Comparison of ENCODE assay signal across 28 cellular contexts in the genomic region with DNA sequence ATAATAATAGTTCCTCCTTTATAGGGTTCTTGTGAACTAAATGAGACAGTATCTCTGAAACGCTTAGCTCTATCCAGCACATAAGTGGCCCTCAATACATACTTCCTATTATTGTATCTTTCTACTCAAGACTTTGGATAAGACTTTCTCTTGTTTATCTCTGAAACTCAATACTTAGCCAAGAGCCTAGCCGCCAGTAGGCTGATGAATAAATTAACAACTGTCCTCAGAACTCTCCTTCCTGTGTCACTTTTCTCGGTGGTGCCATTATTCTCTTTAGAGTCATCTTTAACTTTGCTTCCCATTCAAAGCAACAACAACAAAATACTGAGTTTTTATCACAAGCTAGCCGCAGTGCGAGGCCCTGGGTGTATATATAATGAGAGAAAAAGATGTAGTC.
"Had no signal": no experiment of that assay in that cellular context is flagged by ENCODE, and none has a peak within 500 bp of the region (broad histone marks: within the 10 kb centered on the region; RNA-seq: fewer than 3 reads in every experiment).

No MANE protein-coding gene starts in this region.

- H2AFZ ChIP-seq: parathyroid adenoma had no signal

- H3K9ac ChIP-seq: parathyroid adenoma had no signal

- H3K4me3 Mint-ChIP-seq: activated CD4-positive, alpha-beta T cell treated with anti-CD3 and anti-CD28 coated beads for 36 hours; activated T-cell treated with anti-CD3 and anti-CD28 coated beads, Interleukin-2, amount 50 U/mL, for 24 hours; mesothelial cell of epicardium; T-helper 17 cell had no signal

- H3K4me3 ChIP-seq: coronary artery, dorsolateral prefrontal cortex, heart left ventricle, suprapubic skin, tibial artery had no signal

- H3K9me3 Mint-ChIP-seq: activated T-cell treated with anti-CD3 and anti-CD28 coated beads, Interleukin-2, amount 50 U/mL, for 24 hours; immature natural killer cell; mesothelial cell of epicardium; naive B cell had no signal

- H3K36me3 ChIP-seq: heart left ventricle, suprapubic skin, tibial artery had no signal

- H3K9me3 ChIP-seq: heart left ventricle, suprapubic skin, tibial artery had no signal

- DNase-seq: activated CD4-positive, alpha-beta T cell treated with anti-CD3 and anti-CD28 coated beads for 36 hours; activated CD4-positive, alpha-beta T cell treated with anti-CD3 and anti-CD28 coated beads, Interleukin-2, amount 50 U/mL, for 4 hours; activated CD4-positive, CD25-positive, alpha-beta regulatory T cell; activated CD8-positive, alpha-beta memory T cell treated with anti-CD3 and anti-CD28 coated beads, Interleukin-2, amount 50 U/mL, for 48 hours; activated gamma-delta T cell; activated naive CD4-positive, alpha-beta T cell treated with anti-CD3 and anti-CD28 coated beads, Interleukin-2, amount 50 U/mL, for 16 hours; activated T-cell treated with anti-CD3 and anti-CD28 coated beads, Interleukin-2, amount 50 U/mL, for 24 hours; amygdala; dorsolateral prefrontal cortex; effector memory CD4-positive, alpha-beta T cell; foreskin fibroblast; heart left ventricle; hypothalamus; kidney; left colon; naive B cell; right cardiac atrium; stimulated activated CD4-positive, alpha-beta T cell treated with anti-CD3 and anti-CD28 coated beads, Interleukin-15, amount 100 ng/mL, for 24 hours; stimulated activated CD4-positive, alpha-beta T cell treated with anti-CD3 and anti-CD28 coated beads, Interleukin-2, amount 100 ng/mL, for 24 hours; stimulated activated naive CD4-positive, alpha-beta T cell; T-helper 17 cell; T1000; tibial artery had no signal

- ATAC-seq: activated CD4-positive, alpha-beta T cell treated with anti-CD3 and anti-CD28 coated beads for 36 hours; left colon; T-helper 17 cell had no signal

- H3K27me3 Mint-ChIP-seq: activated CD4-positive, alpha-beta T cell treated with anti-CD3 and anti-CD28 coated beads for 36 hours; activated T-cell treated with anti-CD3 and anti-CD28 coated beads, Interleukin-2, amount 50 U/mL, for 24 hours; naive B cell; T-helper 17 cell had no signal

- H3K27ac Mint-ChIP-seq: activated CD4-positive, alpha-beta T cell treated with anti-CD3 and anti-CD28 coated beads for 36 hours; activated T-cell treated with anti-CD3 and anti-CD28 coated beads, Interleukin-2, amount 50 U/mL, for 24 hours; mesothelial cell of epicardium; T-helper 17 cell had no signal

- H3K27ac ChIP-seq: coronary artery, dorsolateral prefrontal cortex, heart left ventricle, parathyroid adenoma, suprapubic skin, tibial artery had no signal

- H3K27me3 ChIP-seq: dorsolateral prefrontal cortex, heart left ventricle, suprapubic skin, tibial artery had no signal
